Comparison of ENCODE assay signal across 29 cellular contexts in the genomic region with DNA sequence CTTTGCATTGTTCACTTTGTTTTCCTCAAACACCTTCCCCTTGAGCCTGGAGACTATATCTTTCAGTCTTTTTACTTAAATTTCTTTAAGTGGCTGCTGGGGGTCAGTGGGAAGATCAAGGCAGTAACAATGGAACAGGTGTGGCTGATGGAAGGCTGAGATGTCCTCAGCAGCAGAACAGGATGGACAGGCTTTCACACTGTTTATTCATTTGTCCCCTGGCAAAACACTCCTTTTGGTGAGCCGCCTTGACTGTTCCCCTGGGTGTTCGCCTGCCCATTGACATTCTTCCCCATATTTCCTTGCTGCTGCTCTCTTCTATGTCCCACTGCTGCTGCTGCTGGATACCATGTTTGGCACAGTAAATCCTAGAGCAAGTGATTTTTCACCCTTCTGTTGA. TPM values are rescaled to one million over a fixed set of nuclear protein-coding genes. Genes with fewer than 3 reads are reported as not detected.
DNase-seq lines count a peak whose midpoint lies in the region; ATAC-seq and TF ChIP-seq lines count a peak whose summit lies in the region.
"Had no signal": no experiment of that assay in that cellular context is flagged by ENCODE, and none has a peak within 500 bp of the region (broad histone marks: within the 10 kb centered on the region; RNA-seq: fewer than 3 reads in every experiment).

No MANE protein-coding gene starts in this region.

- H3K4me3 Mint-ChIP-seq in GM23338, result no peak overlapping the region
- H3K4me3 Mint-ChIP-seq: activated naive CD4-positive, alpha-beta T cell treated with anti-CD3 and anti-CD28 coated beads for 36 hours; activated T-helper 1 cell treated with anti-CD3 and anti-CD28 coated beads, Interleukin-12 subunit alpha, Interleukin-12 subunit beta, Interleukin-2, Interleukin-4 antibody, amounts not matched to agents 30 ng/mL and 10 ng/mL and 1 ng/mL, durations not matched to agents 14 hours and 24 hours and 36 hours; brain; immature natural killer cell; mesothelial cell of epicardium; stimulated activated naive CD8-positive, alpha-beta T cell treated with anti-CD3 and anti-CD28 coated beads, Interleukin-15, amount 100 ng/mL, for 72 hours had no signal

- TF ChIP-seq CTCF in 22Rv1 (IDR thresholded peaks at IDR 0.05) (no peak), GM23338 (conservative IDR thresholded peaks at IDR 0.05; ENCODE audit: low read depth in 2 of 2) (no peak), neutrophil (IDR thresholded peaks at IDR 0.05) (no peak)

- no peaks in the 10 kb centered on the region for H3K9me3 Mint-ChIP-seq in GM23338
- H3K9me3 Mint-ChIP-seq: activated naive CD4-positive, alpha-beta T cell treated with anti-CD3 and anti-CD28 coated beads for 36 hours; activated T-helper 1 cell treated with anti-CD3 and anti-CD28 coated beads, Interleukin-12 subunit alpha, Interleukin-12 subunit beta, Interleukin-2, Interleukin-4 antibody, amounts not matched to agents 30 ng/mL and 10 ng/mL and 1 ng/mL, durations not matched to agents 14 hours and 24 hours and 36 hours; brain; mesothelial cell of epicardium; naive thymus-derived CD4-positive, alpha-beta T cell; stimulated activated naive CD8-positive, alpha-beta T cell treated with anti-CD3 and anti-CD28 coated beads, Interleukin-15, amount 100 ng/mL, for 72 hours had no signal

- no peaks in the 10 kb centered on the region for H3K36me3 Mint-ChIP-seq in GM23338 (ENCODE audit: low read depth)
- H3K36me3 Mint-ChIP-seq: brain, mesothelial cell of epicardium had no signal

- no peak overlapping the region for H3K27ac Mint-ChIP-seq in GM23338
- H3K27ac Mint-ChIP-seq: activated naive CD4-positive, alpha-beta T cell treated with anti-CD3 and anti-CD28 coated beads for 36 hours; activated T-helper 1 cell treated with anti-CD3 and anti-CD28 coated beads, Interleukin-12 subunit alpha, Interleukin-12 subunit beta, Interleukin-2, Interleukin-4 antibody, amounts not matched to agents 30 ng/mL and 10 ng/mL and 1 ng/mL, durations not matched to agents 14 hours and 24 hours and 36 hours; brain; immature natural killer cell; mesothelial cell of epicardium; naive thymus-derived CD4-positive, alpha-beta T cell; stimulated activated naive CD8-positive, alpha-beta T cell treated with anti-CD3 and anti-CD28 coated beads, Interleukin-15, amount 100 ng/mL, for 72 hours had no signal

- H3K27me3 ChIP-seq in GM23338 (ENCODE audit: insufficient read depth) (no peaks in the 10 kb centered on the region), neutrophil (no peaks in the 10 kb centered on the region)
- H3K27me3 ChIP-seq: adrenal gland, BLaER1, hepatocyte, tibial nerve had no signal

- H3F3A ChIP-seq in GM23338 (replicated peaks; ENCODE audit: low read depth), result no peaks in the 10 kb centered on the region

- H3K27ac ChIP-seq in 22Rv1 (peak overlapping the region; percentile 28; the same call in 1 of the 2 replicates), GM23338 (ENCODE audit: low read depth) (no peak overlapping the region), epithelial cell of prostate (peak overlapping the region; percentile 40), neutrophil (peak overlapping the region; percentile 45)
- H3K27ac ChIP-seq: adrenal gland, BLaER1, hepatocyte, left ventricle myocardium inferior, tibial nerve had no signal

- no peaks in the 10 kb centered on the region for H3K27me3 Mint-ChIP-seq in GM23338 (ENCODE audit: insufficient read depth, low read depth, poor library complexity)
- H3K27me3 Mint-ChIP-seq: naive thymus-derived CD4-positive, alpha-beta T cell; stimulated activated naive CD8-positive, alpha-beta T cell treated with anti-CD3 and anti-CD28 coated beads, Interleukin-15, amount 100 ng/mL, for 72 hours had no signal

- DNase-seq in GM23338 (ENCODE audit: low spot score) (no peak), epithelial cell of prostate (ENCODE audit: low read depth, low spot score) (no peak), NCI-H187 (lab: John Stamatoyannopoulos, UW) (no peak)
- no peak for DNase-seq in central memory CD4-positive, alpha-beta T cell
- no peak for DNase-seq in activated CD4-positive, alpha-beta T cell treated with anti-CD3 and anti-CD28 coated beads, Interleukin-2, amount 50 U/mL, for 48 hours
- DNase-seq: activated CD4-positive, alpha-beta T cell treated with anti-CD3 and anti-CD28 coated beads, Interleukin-2, amount 50 U/mL, for 4 hours; activated naive CD4-positive, alpha-beta T cell treated with anti-CD3 and anti-CD28 coated beads for 36 hours; adrenal gland; DMS79 treated with DMSO at 0.1 percent for 48 hours; immature natural killer cell; KG1; left ventricle myocardium inferior; naive thymus-derived CD4-positive, alpha-beta T cell; NCI-H1436; NCI-H524; occipital lobe; stimulated activated CD8-positive, alpha-beta memory T cell treated with anti-CD3 and anti-CD28 coated beads, Interleukin-4, amount 100 ng/mL, for 48 hours; stimulated activated naive CD8-positive, alpha-beta T cell treated with anti-CD3 and anti-CD28 coated beads, Interleukin-15, amount 100 ng/mL, for 72 hours had no signal

- no peak overlapping the region for H2AFZ ChIP-seq in GM23338
- H2AFZ ChIP-seq: hepatocyte had no signal

- ATAC-seq in GM23338 (no peak; the same call in 2 of the 3 replicates), HG03159 (IDR thresholded peaks at IDR 0.05; ENCODE audit: unreplicated experiment) (no peak)
- ATAC-seq: naive thymus-derived CD4-positive, alpha-beta T cell; stimulated activated naive CD8-positive, alpha-beta T cell treated with anti-CD3 and anti-CD28 coated beads, Interleukin-15, amount 100 ng/mL, for 72 hours had no signal

- H4K20me1 ChIP-seq in GM23338 (replicated peaks; ENCODE audit: insufficient read depth), result no peaks in the 10 kb centered on the region
- H4K20me1 ChIP-seq: BLaER1 had no signal

- no peaks in the 10 kb centered on the region for H3K9me3 ChIP-seq in neutrophil
- H3K9me3 ChIP-seq: adrenal gland, BLaER1, HAP-1, left ventricle myocardium inferior, tibial nerve had no signal

- H3K4me1 ChIP-seq in GM23338 (ENCODE audit: insufficient read depth) (peaks cover 20% of the 10 kb centered on the region), neutrophil (ENCODE audit: control insufficient read depth in 1 of 2, insufficient read depth in 1 of 2, low read depth in 1 of 2, low read length in 1 of 2) (peaks cover 34 to 43% of the 10 kb centered on the region in 2 experiments)
- H3K4me1 ChIP-seq: adrenal gland, BLaER1 had no signal

- no peak overlapping the region for H3K4me2 ChIP-seq in GM23338
- H3K4me2 ChIP-seq: BLaER1, hepatocyte had no signal

- peaks cover 22% of the 10 kb centered on the region for H3K4me1 Mint-ChIP-seq in GM23338
- H3K4me1 Mint-ChIP-seq: brain, immature natural killer cell, mesothelial cell of epicardium had no signal

- H3K4me3 ChIP-seq in GM23338 (no peak overlapping the region), neutrophil (ENCODE audit: low read depth in 1 of 2, low read length in 1 of 2) (no peak overlapping the region)
- H3K4me3 ChIP-seq: adrenal gland, BLaER1, HAP-1, hepatocyte, left ventricle myocardium inferior, tibial nerve had no signal

- H3K36me3 ChIP-seq in GM23338 (ENCODE audit: insufficient read depth), result no peaks in the 10 kb centered on the region
- peaks cover 30% of the 10 kb centered on the region for H3K36me3 ChIP-seq in neutrophil
- H3K36me3 ChIP-seq: adrenal gland, BLaER1, HAP-1, tibial nerve had no signal

- H3K79me2 ChIP-seq in GM23338 (replicated peaks; ENCODE audit: insufficient read depth), result 0 out of 2 replicates have a peak, but pooled peaks cover 3% of the 10 kb centered on the region
- H3K79me2 ChIP-seq: hepatocyte had no signal

- no peaks in the 10 kb centered on the region for H3K9me2 ChIP-seq in GM23338 (ENCODE audit: insufficient read depth)

TF ChIP-seq in GM23338, 12 proteins besides CTCF, POLR2A, EP300 and RAD21 (continues in another document):
- TF ChIP-seq, protein P1, sequence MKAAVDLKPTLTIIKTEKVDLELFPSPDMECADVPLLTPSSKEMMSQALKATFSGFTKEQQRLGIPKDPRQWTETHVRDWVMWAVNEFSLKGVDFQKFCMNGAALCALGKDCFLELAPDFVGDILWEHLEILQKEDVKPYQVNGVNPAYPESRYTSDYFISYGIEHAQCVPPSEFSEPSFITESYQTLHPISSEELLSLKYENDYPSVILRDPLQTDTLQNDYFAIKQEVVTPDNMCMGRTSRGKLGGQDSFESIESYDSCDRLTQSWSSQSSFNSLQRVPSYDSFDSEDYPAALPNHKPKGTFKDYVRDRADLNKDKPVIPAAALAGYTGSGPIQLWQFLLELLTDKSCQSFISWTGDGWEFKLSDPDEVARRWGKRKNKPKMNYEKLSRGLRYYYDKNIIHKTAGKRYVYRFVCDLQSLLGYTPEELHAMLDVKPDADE (IDR thresholded peaks at IDR 0.05), result no peak

RNA-seq across cellular contexts. Expression of a gene that starts 38.1 kb away (rescaled TPM):
- total RNA-seq in GM23338 (2014; rRNA removed; shearing (Covaris generic)), result 8.0 and 9.0 TPM in 2 replicates
- polyA plus RNA-seq in GM23338 (2016; fragmentation: Nextera tagmentation; extraction: Ambion mirVana), result 3.2 and 4.2 TPM in 2 replicates
- total RNA-seq: RPMI7951 had no signal
